In genomic region chr14:66070542-66071319, GRCh38 we compare ENCODE assay signal across 8 cellular contexts.
DNase-seq lines count a peak whose midpoint lies in the region; ATAC-seq and TF ChIP-seq lines count a peak whose summit lies in the region.

No MANE protein-coding gene starts in this region.

- WGBS in heart left ventricle, 4 donors: 46 to 49% (median 47%) methylated on average over 12 of the region's 12 CpGs

- H3K9me2 ChIP-seq in PC-9 (ENCODE audit: insufficient read depth): no peaks in the 10 kb centered on the region; the same call in 1 of the 2 replicates

- H3K4me1 ChIP-seq in PC-9 (replicated peaks; ENCODE audit: insufficient read depth) (no peaks in the 10 kb centered on the region; the same call in 1 of the 2 replicates), heart left ventricle (no peaks in the 10 kb centered on the region)

- in situ Hi-C loops in Caki2 (cut with HindIII; ENCODE audit: low pct_unique_long_range_greater_than_20kb, low sequenced_read_pairs): no loop called here

- H3K27me3 ChIP-seq in PC-9 (ENCODE audit: insufficient read depth, low read depth) (no peaks in the 10 kb centered on the region), heart left ventricle (peaks cover 0 to 4% (median 0%) of the 10 kb centered on the region in 9 donors)

- intact Hi-C loops in PC-9 (cut with micrococcal nuclease; ENCODE audit: unreplicated experiment): loop anchor here (1.0 to 5.0 kb wide), 4 partner anchors 108 to 968 kb away; partner anchors contain the start of genes FUT8 and MAX
- intact Hi-C loops in heart left ventricle (cut with DNase I): loop anchor here in 7 of 10 donors (2.0 to 10.0 kb wide), 7 partner anchors 106 to 908 kb away; partner anchors contain the start of gene FUT8 (in 3 of the 7)

- CTCF ChIA-PET in PC-9 (lab: Charles Lee): interaction anchor here (0.6 to 1.1 kb wide), 3 partner anchors 55 to 655 kb away, joined by 3 to 5 read pairs (median 4); no protein-coding TSS in a partner anchor

- TF ChIP-seq POLR2A in heart left ventricle (IDR thresholded peaks at IDR 0.05): no peak

- H3K36me3 ChIP-seq in PC-9 (ENCODE audit: low read depth): no peaks in the 10 kb centered on the region
- no peaks in the 10 kb centered on the region for H3K36me3 ChIP-seq in heart left ventricle

- no peaks in the 10 kb centered on the region for H4K20me1 ChIP-seq in PC-9 (ENCODE audit: insufficient read depth)

- no peak overlapping the region for H3K27ac ChIP-seq in PC-9
- no peak overlapping the region for H3K27ac ChIP-seq in heart left ventricle

- H3K4me2 ChIP-seq in PC-9: no peak overlapping the region

- H2AFZ ChIP-seq in PC-9: no peak overlapping the region

- TF ChIP-seq CTCF in HFF-Myc (IDR thresholded peaks at IDR 0.05; ENCODE audit: low read depth, low read length, missing control alignments) (peak; percentile 92), PC-9 (conservative IDR thresholded peaks at IDR 0.05) (peak; percentile 98), heart left ventricle (IDR thresholded peaks at IDR 0.05) (peak; percentile 63 to 85 (median 76))

- H3K9me3 ChIP-seq in PC-9 (ENCODE audit: insufficient read depth, low read depth): no peaks in the 10 kb centered on the region
- H3K9me3 ChIP-seq in heart left ventricle: no peaks in the 10 kb centered on the region

- POLR2A ChIA-PET in PC-9 (lab: Charles Lee; ENCODE audit: unreplicated experiment): interaction anchor here (0.6 kb wide), 1 partner anchor 14 kb away, joined by 5 read pairs; no protein-coding TSS in a partner anchor

- H3F3A ChIP-seq in PC-9 (ENCODE audit: insufficient read depth, low read depth): no peaks in the 10 kb centered on the region

- no TSS peak for BruUV-seq in PC-9 (replicated peaks; lab: Mats Ljungman, UMichigan)

- H3K79me2 ChIP-seq in PC-9 (ENCODE audit: low read depth): no peaks in the 10 kb centered on the region

- DNase-seq in Caki2 (ENCODE audit: low read depth) (peak; percentile 13), HFF-Myc (ENCODE audit: extremely low read depth, low read depth) (no peak), PC-9 (peak in 1 of 2 experiments; percentile 63), heart left ventricle (peak in 2 of 5 donors; percentile 18 to 34), mesenteric fat pad (ENCODE audit: low spot score) (no peak)
- DNase-seq in activated effector memory CD4-positive, alpha-beta T cell treated with anti-CD3 and anti-CD28 coated beads, Interleukin-2, amount 50 U/mL, for 16 hours: peak; percentile 88
- peak; percentile 31 to 66 for DNase-seq in stimulated activated CD4-positive, alpha-beta T cell treated with anti-CD3 and anti-CD28 coated beads, Interleukin-12 subunit alpha, Interleukin-12 subunit beta, amount 100 ng/mL, for 24 hours (ENCODE audit: low read depth in 2 of 2)

- H3K4me3 ChIP-seq in HFF-Myc (replicated peaks; ENCODE audit: low read depth, low read length): no peak overlapping the region
- H3K4me3 ChIP-seq in PC-9: no peak overlapping the region
- H3K4me3 ChIP-seq in heart left ventricle: no peak overlapping the region

- ATAC-seq in heart left ventricle (peak in 3 of 4 donors; percentile 49 to 67 (median 58)), HG03280 (IDR thresholded peaks at IDR 0.05; ENCODE audit: unreplicated experiment) (no peak)

Comparison
In these comparisons a context has a peak if more than half of its experiments do, and no peak if none do; other contexts are left out.
1. DNase-seq: peak in Caki2 (single experiment), activated effector memory CD4-positive, alpha-beta T cell treated with anti-CD3 and anti-CD28 coated beads, Interleukin-2, amount 50 U/mL, for 16 hours (single experiment) and stimulated activated CD4-positive, alpha-beta T cell treated with anti-CD3 and anti-CD28 coated beads, Interleukin-12 subunit alpha, Interleukin-12 subunit beta, amount 100 ng/mL, for 24 hours (2 of 2); none in HFF-Myc (single experiment) and mesenteric fat pad (single experiment).
2. Peak in every context shown above with its lines, with median percentiles within 50 percentile points of each other: CTCF ChIP-seq.